In genomic region chr16:75377971-75378386, GRCh38 we compare ENCODE assay signal across 1 cellular context.
TF ChIP-seq lines count a peak whose summit lies in the region.

No MANE protein-coding gene starts in this region.

TF ChIP-seq in SK-N-SH, 30 proteins besides CTCF, POLR2A, EP300 and RAD21 (continued from another document):
- TF ChIP-seq POLR2AphosphoS5 (IDR thresholded peaks at IDR 0.05; ENCODE audit: low read depth, low read length) (peak; percentile 25; the same call in 1 of the 2 replicates), CHD2 (IDR thresholded peaks at IDR 0.05; ENCODE audit: low read length, partially characterized antibody) (no peak), RXRA (IDR thresholded peaks at IDR 0.05; ENCODE audit: borderline replicate concordance, low read depth) (peak; percentile 70; the same call in 1 of the 2 replicates), MEF2A (IDR thresholded peaks at IDR 0.05; ENCODE audit: borderline replicate concordance, low read depth) (no peak), MXI1 (IDR thresholded peaks at IDR 0.05; ENCODE audit: low read depth, low read length) (peak; percentile 48; the same call in 1 of the 2 replicates)
- TF ChIP-seq, protein P1, sequence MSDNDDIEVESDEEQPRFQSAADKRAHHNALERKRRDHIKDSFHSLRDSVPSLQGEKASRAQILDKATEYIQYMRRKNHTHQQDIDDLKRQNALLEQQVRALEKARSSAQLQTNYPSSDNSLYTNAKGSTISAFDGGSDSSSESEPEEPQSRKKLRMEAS (IDR thresholded peaks at IDR 0.05; ENCODE audit: low read depth) = peak; percentile 82
- TF ChIP-seq, protein P2, sequence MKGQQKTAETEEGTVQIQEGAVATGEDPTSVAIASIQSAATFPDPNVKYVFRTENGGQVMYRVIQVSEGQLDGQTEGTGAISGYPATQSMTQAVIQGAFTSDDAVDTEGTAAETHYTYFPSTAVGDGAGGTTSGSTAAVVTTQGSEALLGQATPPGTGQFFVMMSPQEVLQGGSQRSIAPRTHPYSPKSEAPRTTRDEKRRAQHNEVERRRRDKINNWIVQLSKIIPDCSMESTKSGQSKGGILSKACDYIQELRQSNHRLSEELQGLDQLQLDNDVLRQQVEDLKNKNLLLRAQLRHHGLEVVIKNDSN (IDR thresholded peaks at IDR 0.05; ENCODE audit: borderline replicate concordance, low read depth) = no peak
